ENCODE assay signal across 8 cellular contexts in the genomic region with DNA sequence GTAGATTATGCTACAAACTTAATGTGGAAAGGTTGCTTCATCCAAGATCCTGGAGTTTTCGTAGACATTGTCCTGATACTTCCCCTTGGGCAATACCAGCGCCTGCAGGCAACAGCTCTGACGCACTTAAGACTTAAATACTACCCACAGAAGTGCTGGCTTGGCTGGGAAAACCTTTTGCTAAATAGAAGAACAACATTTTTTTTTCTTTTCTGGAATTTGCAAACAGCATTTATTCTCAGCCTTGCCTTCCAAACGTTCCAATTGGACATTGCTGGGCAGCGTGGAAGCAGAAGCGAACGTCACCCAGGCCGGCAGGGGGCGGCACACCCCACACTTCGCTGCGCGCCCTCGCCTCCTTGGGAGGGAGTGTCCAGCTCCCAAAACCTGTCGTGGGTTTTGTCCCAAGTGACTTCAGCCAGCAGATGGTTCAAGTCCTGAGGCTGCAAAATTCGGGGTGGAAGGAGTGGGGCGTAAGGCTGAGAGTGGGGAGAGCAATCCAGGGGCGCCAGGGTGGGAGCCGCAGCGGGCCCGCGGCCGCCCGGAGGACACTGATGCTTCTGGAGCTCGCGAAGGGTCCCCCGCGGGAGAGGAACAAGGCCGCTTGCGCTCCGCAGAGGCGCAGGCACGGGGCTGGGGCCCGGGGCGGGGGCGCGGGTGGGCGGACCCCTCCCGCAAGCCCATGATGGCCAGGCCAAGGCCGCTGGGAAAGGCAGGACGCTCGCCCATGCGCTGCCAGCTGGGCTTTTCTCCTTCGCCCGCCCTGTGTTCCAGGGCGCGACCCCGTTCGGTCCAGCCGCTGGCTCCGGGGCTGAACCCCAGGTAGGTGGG.
DNase-seq lines count a peak whose midpoint lies in the region; ATAC-seq and TF ChIP-seq lines count a peak whose summit lies in the region.

No MANE protein-coding gene starts in this region.

- peaks cover 0 to 2% (median 0%) of the 10 kb centered on the region in 7 donors for H3K9me3 Mint-ChIP-seq in CD4-positive, CD25-positive, alpha-beta regulatory T cell

- no peaks in the 10 kb centered on the region for H3K9me3 ChIP-seq in CD4-positive, CD25-positive, alpha-beta regulatory T cell (ENCODE audit: control insufficient read depth in 2 of 2, low read length in 2 of 2)
- no peaks in the 10 kb centered on the region for H3K9me3 ChIP-seq in gastroesophageal sphincter

- peak; percentile 90 for TF ChIP-seq CTCF in RWPE1 (conservative IDR thresholded peaks at IDR 0.05; ENCODE audit: low read depth)
- peak; percentile 78 to 90 (median 88) for TF ChIP-seq CTCF in gastroesophageal sphincter (IDR thresholded peaks at IDR 0.05)

- H3K4me1 Mint-ChIP-seq in CD4-positive, CD25-positive, alpha-beta regulatory T cell = peaks cover 0 to 5% (median 2%) of the 10 kb centered on the region in 4 donors

- H3K27ac Mint-ChIP-seq in CD4-positive, CD25-positive, alpha-beta regulatory T cell = no peak overlapping the region

- H3K36me3 Mint-ChIP-seq in CD4-positive, CD25-positive, alpha-beta regulatory T cell = no peaks in the 10 kb centered on the region

- peaks cover 3% of the 10 kb centered on the region for H3K4me1 ChIP-seq in CD4-positive, CD25-positive, alpha-beta regulatory T cell (ENCODE audit: control insufficient read depth, insufficient read depth, low read length, poor library complexity, severe bottlenecking)
- peaks cover 0 to 13% (median 6%) of the 10 kb centered on the region in 3 donors for H3K4me1 ChIP-seq in gastroesophageal sphincter

- H3K27ac ChIP-seq in CD4-positive, CD25-positive, alpha-beta regulatory T cell (ENCODE audit: insufficient read depth, low read length, poor library complexity, severe bottlenecking) = no peak overlapping the region
- peak overlapping the region; percentile 61 for H3K27ac ChIP-seq in RWPE1
- peak overlapping the region in 1 of 4 donors; percentile 55 for H3K27ac ChIP-seq in gastroesophageal sphincter
- no peak overlapping the region for H3K27ac ChIP-seq in substantia nigra (ENCODE audit: low read depth, low read length, poor library complexity, severe bottlenecking)

- WGBS in gastroesophageal sphincter (ENCODE audit: low coverage in 1 of 2), 2 donors = 4 to 20% methylated on average over 5 to 6 of the region's 50 CpGs

- ATAC-seq in CD4-positive, CD25-positive, alpha-beta regulatory T cell (ENCODE audit: low read depth in 2 of 2) = peak; percentile 34 to 37
- ATAC-seq in GM19438 (IDR thresholded peaks at IDR 0.05; ENCODE audit: low read depth, unreplicated experiment) (peak; percentile 87), HG03558 (IDR thresholded peaks at IDR 0.05; ENCODE audit: extremely low read depth, unreplicated experiment) (peak; percentile 53), gastroesophageal sphincter (peak; percentile 89)

- H3K27me3 Mint-ChIP-seq in CD4-positive, CD25-positive, alpha-beta regulatory T cell = peaks cover 33% of the 10 kb centered on the region

- CTCF ChIA-PET in RWPE1 (lab: Yijun Ruan, JAX) = interaction anchor here (0.6 to 3.1 kb wide), 24 partner anchors 12 to 445 kb away, joined by 3 to 30 read pairs (median 4); a partner anchor contains a TSS

- H3K4me3 ChIP-seq in CD4-positive, CD25-positive, alpha-beta regulatory T cell (ENCODE audit: low read depth, low read length) = no peak overlapping the region
- H3K4me3 ChIP-seq in gastroesophageal sphincter = peak overlapping the region; percentile 24 to 57

- no peak for TF ChIP-seq EP300 in gastroesophageal sphincter (IDR thresholded peaks at IDR 0.05)

- H3K4me3 Mint-ChIP-seq in CD4-positive, CD25-positive, alpha-beta regulatory T cell = peak overlapping the region in 1 of 4 donors; percentile 33

- peaks cover 17% of the 10 kb centered on the region for H3K27me3 ChIP-seq in CD4-positive, CD25-positive, alpha-beta regulatory T cell (ENCODE audit: control insufficient read depth, insufficient read depth, low read length)
- H3K27me3 ChIP-seq in gastroesophageal sphincter = peaks cover 26% of the 10 kb centered on the region

- POLR2A ChIA-PET in RWPE1 (lab: Yijun Ruan, JAX; ENCODE audit: low non-redundant PET) = no interaction called here

- DNase-seq in CD4-positive, CD25-positive, alpha-beta regulatory T cell = peak; percentile 20 to 41 (median 22)
- DNase-seq in RWPE1 (ENCODE audit: low spot score) (peak; percentile 74), non-pigmented ciliary epithelial cell (ENCODE audit: low read depth) (peak; percentile 14), substantia nigra (lab: John Stamatoyannopoulos, UW) (peak in 48 of 49 donors; percentile 11 to 82 (median 56))
- DNase-seq in activated naive CD4-positive, alpha-beta T cell treated with Interleukin-2 at 50 U/mL for 16 hours = peak; percentile 64

- TF ChIP-seq POLR2A in gastroesophageal sphincter (IDR thresholded peaks at IDR 0.05) = no peak

- H3K36me3 ChIP-seq in CD4-positive, CD25-positive, alpha-beta regulatory T cell (ENCODE audit: control insufficient read depth, insufficient read depth, low read length) = no peaks in the 10 kb centered on the region
- H3K36me3 ChIP-seq in gastroesophageal sphincter = no peaks in the 10 kb centered on the region

Comparison
In these comparisons a context has a peak if more than half of its experiments do, and no peak if none do; other contexts are left out.
1. ATAC-seq: peak in every context shown above with its lines; median percentile 89 in gastroesophageal sphincter; 87 in GM19438; 53 in HG03558; 36 in CD4-positive, CD25-positive, alpha-beta regulatory T cell.
2. DNase-seq: peak in every context shown above with its lines; median percentile 74 in RWPE1; 64 in activated naive CD4-positive, alpha-beta T cell treated with Interleukin-2 at 50 U/mL for 16 hours; 56 in substantia nigra; 22 in CD4-positive, CD25-positive, alpha-beta regulatory T cell; 14 in non-pigmented ciliary epithelial cell.